In genomic region chr7:66047426-66047825, GRCh38 we compare ENCODE assay signal across 13 cellular contexts. TPM values are rescaled to one million over a fixed set of nuclear protein-coding genes. Genes with fewer than 3 reads are reported as not detected.
DNase-seq lines count a peak whose midpoint lies in the region; ATAC-seq and TF ChIP-seq lines count a peak whose summit lies in the region.
"Had no signal": no experiment of that assay in that cellular context is flagged by ENCODE, and none has a peak within 500 bp of the region (broad histone marks: within the 10 kb centered on the region; RNA-seq: fewer than 3 reads in every experiment).

No MANE protein-coding gene starts in this region.

- H2AFZ ChIP-seq in SK-N-SH (ENCODE audit: low read depth), result 0 out of 2 replicates have a peak overlapping the region, but pooled peaks have one; percentile 29

- CTCF ChIA-PET in SK-N-SH (lab: Yijun Ruan, JAX), result interaction anchor here (0.6 to 0.7 kb wide), 2 partner anchors 76 to 401 kb away, joined by 3 read pairs; no protein-coding TSS in a partner anchor
- CTCF ChIA-PET in naive thymus-derived CD4-positive, alpha-beta T cell (lab: Charles Lee), result no interaction called here

- peak; percentile 64 for ATAC-seq in esophagus mucosa
- no peak for ATAC-seq in GM21786 (IDR thresholded peaks at IDR 0.05; ENCODE audit: unreplicated experiment)
- no peak for ATAC-seq in left lobe of liver
- ATAC-seq in naive thymus-derived CD4-positive, alpha-beta T cell, result no peak

- peaks cover 8 to 16% of the 10 kb centered on the region in 2 experiments; a peak in 2 of 4 replicates for H3K4me1 ChIP-seq in SK-N-SH (ENCODE audit: control insufficient read depth in 1 of 2, insufficient read depth in 2 of 2, low read depth in 1 of 2, low read length in 1 of 2)
- H3K4me1 ChIP-seq in naive thymus-derived CD4-positive, alpha-beta T cell (ENCODE audit: control insufficient read depth in 2 of 2, insufficient read depth in 2 of 2, low read length in 2 of 2), result no peaks in the 10 kb centered on the region

- no peaks in the 10 kb centered on the region for H3K79me2 ChIP-seq in SK-N-SH (ENCODE audit: insufficient read depth)

- peak overlapping the region; percentile 14 for H3K4me2 ChIP-seq in SK-N-SH

- TF ChIP-seq EP300 in SK-N-SH (IDR thresholded peaks at IDR 0.05; ENCODE audit: borderline replicate concordance in 1 of 2, low read depth in 1 of 2, low read length in 1 of 2), result peak; percentile 7 to 93; a peak in 2 of 4 replicates

- TF ChIP-seq RAD21 in SK-N-SH (IDR thresholded peaks at IDR 0.05; ENCODE audit: low read length), result no peak

- H3K9me3 ChIP-seq in SK-N-SH, result no peaks in the 10 kb centered on the region
- no peaks in the 10 kb centered on the region for H3K9me3 ChIP-seq in naive thymus-derived CD4-positive, alpha-beta T cell (ENCODE audit: control insufficient read depth in 2 of 3, low read length in 3 of 3)

- peaks cover 0 to 21% (median 14%) of the 10 kb centered on the region in 5 donors for H3K27me3 Mint-ChIP-seq in naive thymus-derived CD4-positive, alpha-beta T cell

- peak overlapping the region in 1 of 9 donors; percentile 8 for H3K27ac Mint-ChIP-seq in naive thymus-derived CD4-positive, alpha-beta T cell

- intact Hi-C loops in naive thymus-derived CD4-positive, alpha-beta T cell (cut with micrococcal nuclease), result no loop called here

- H3K27ac ChIP-seq in SK-N-SH (ENCODE audit: low read depth in 2 of 2, low read length in 1 of 2), result peak overlapping the region in 1 of 2 experiments; percentile 60; a peak in 2 of 4 replicates
- H3K27ac ChIP-seq in naive thymus-derived CD4-positive, alpha-beta T cell (ENCODE audit: low read depth, low read length), result no peak overlapping the region

- no peak overlapping the region for H3K4me3 ChIP-seq in SK-N-SH (ENCODE audit: low read depth in 2 of 2, low read length in 1 of 2)
- H3K4me3 ChIP-seq in retinal pigment epithelial cell (ENCODE audit: low read length), result no peak overlapping the region
- no peak overlapping the region for H3K4me3 ChIP-seq in naive thymus-derived CD4-positive, alpha-beta T cell (ENCODE audit: low read length)

- no peaks in the 10 kb centered on the region for H3K36me3 ChIP-seq in SK-N-SH (replicated peaks in 1 of 2; ENCODE audit: control insufficient read depth in 1 of 2, insufficient read depth in 2 of 2, low read length in 1 of 2)
- no peaks in the 10 kb centered on the region for H3K36me3 ChIP-seq in naive thymus-derived CD4-positive, alpha-beta T cell (ENCODE audit: control insufficient read depth in 2 of 3, insufficient read depth in 3 of 3, low read length in 3 of 3)

- no peak overlapping the region for H3K4me3 Mint-ChIP-seq in naive thymus-derived CD4-positive, alpha-beta T cell
- H3K4me3 Mint-ChIP-seq: central memory CD8-positive, alpha-beta T cell had no signal

- H3F3A ChIP-seq in SK-N-SH (replicated peaks; ENCODE audit: insufficient read depth), result peaks cover 13% of the 10 kb centered on the region

- H4K20me1 ChIP-seq in SK-N-SH (ENCODE audit: insufficient read depth), result no peaks in the 10 kb centered on the region

- H3K4me1 Mint-ChIP-seq in naive thymus-derived CD4-positive, alpha-beta T cell, result peaks cover 0 to 8% (median 6%) of the 10 kb centered on the region in 7 donors
- H3K4me1 Mint-ChIP-seq: central memory CD8-positive, alpha-beta T cell had no signal

- no peak overlapping the region for H3K9ac ChIP-seq in SK-N-SH

- H3K27me3 ChIP-seq in SK-N-SH (ENCODE audit: insufficient read depth), result no peaks in the 10 kb centered on the region
- H3K27me3 ChIP-seq in naive thymus-derived CD4-positive, alpha-beta T cell (ENCODE audit: control insufficient read depth in 2 of 2, insufficient read depth in 2 of 2, low read length in 2 of 2), result no peaks in the 10 kb centered on the region

- DNase-seq in H4 (ENCODE audit: low spot score) (peak; percentile 78), SK-N-SH (no peak), retinal pigment epithelial cell (ENCODE audit: low read depth) (peak; percentile 73), left lobe of liver (ENCODE audit: low spot score) (no peak)
- no peak for DNase-seq in activated effector memory CD4-positive, alpha-beta T cell treated with Interleukin-2 at 50 U/mL for 16 hours
- DNase-seq in naive thymus-derived CD4-positive, alpha-beta T cell, result no peak
- DNase-seq: activated T-cell treated with anti-CD3 and anti-CD28 coated beads, Interleukin-2, amount 50 U/mL, for 48 hours; DND-41; hippocampal formation; NCI-H2171 had no signal

- POLR2A ChIA-PET in SK-N-SH (lab: Yijun Ruan, JAX), result no interaction called here
- POLR2A ChIA-PET in naive thymus-derived CD4-positive, alpha-beta T cell (lab: Charles Lee), result interaction anchor here (0.6 kb wide), 1 partner anchor 230 kb away, joined by 3 read pairs; no protein-coding TSS in a partner anchor

- no peaks in the 10 kb centered on the region for H3K36me3 Mint-ChIP-seq in naive thymus-derived CD4-positive, alpha-beta T cell

- 14% methylated on average over 8 of the region's 8 CpGs for WGBS in SK-N-SH (ENCODE audit: low lambda C conversion rate)

- TF ChIP-seq CTCF in SK-N-SH (IDR thresholded peaks at IDR 0.05) (no peak), retinal pigment epithelial cell (conservative IDR thresholded peaks at IDR 0.05; ENCODE audit: low read depth, low read length) (no peak)

- no peaks in the 10 kb centered on the region for H3K9me3 Mint-ChIP-seq in naive thymus-derived CD4-positive, alpha-beta T cell
- H3K9me3 Mint-ChIP-seq: central memory CD8-positive, alpha-beta T cell had no signal

- H3K9me2 ChIP-seq in SK-N-SH, result no peaks in the 10 kb centered on the region

TF ChIP-seq in SK-N-SH, 30 proteins besides CTCF, POLR2A, EP300 and RAD21 (continues in another document):
- TF ChIP-seq USF1 (IDR thresholded peaks at IDR 0.05; ENCODE audit: borderline replicate concordance, low read depth) (no peak), YY1 (IDR thresholded peaks at IDR 0.05; ENCODE audit: low read depth) (no peak), RFX5 (IDR thresholded peaks at IDR 0.05; ENCODE audit: low read length) (no peak), NFIC (IDR thresholded peaks at IDR 0.05; ENCODE audit: borderline replicate concordance) (peak; percentile 83), TAF1 (IDR thresholded peaks at IDR 0.05; ENCODE audit: borderline replicate concordance, low read depth, low read length) (no peak), JUND (IDR thresholded peaks at IDR 0.05) (peak; percentile 94), ELF1 (IDR thresholded peaks at IDR 0.05) (no peak), ZBTB33 (IDR thresholded peaks at IDR 0.05; ENCODE audit: borderline replicate concordance, low read depth) (peak; percentile 57; the same call in 1 of the 2 replicates), EZH2phosphoT487 (IDR thresholded peaks at IDR 0.05; ENCODE audit: borderline replicate concordance, low read depth) (no peak), RCOR1 (IDR thresholded peaks at IDR 0.05; ENCODE audit: low read length) (no peak), MXI1 (IDR thresholded peaks at IDR 0.05; ENCODE audit: low read depth, low read length) (no peak), TCF12 (IDR thresholded peaks at IDR 0.05) (peak; percentile 91), TEAD4 (IDR thresholded peaks at IDR 0.05; ENCODE audit: borderline replicate concordance, insufficient read depth) (peak; percentile 71; the same call in 1 of the 2 replicates), GATA2 (CRISPR knock-in tag; IDR thresholded peaks at IDR 0.05) (no peak), POLR2AphosphoS5 (IDR thresholded peaks at IDR 0.05; ENCODE audit: low read depth, low read length) (peak; percentile 63; the same call in 1 of the 2 replicates), CHD2 (IDR thresholded peaks at IDR 0.05; ENCODE audit: low read length, partially characterized antibody) (no peak)

RNA-seq across cellular contexts. Expression of gene ASL, which starts 28.2 kb away (rescaled TPM):
- 48.8 and 50.2 TPM in 2 replicates for total RNA-seq in H4 (2014; rRNA removed; shearing (Covaris generic))
- 138 and 141 TPM in 2 replicates for polyA plus RNA-seq in SK-N-SH (2012; rRNA removed)
- 54.1 and 76.3 TPM in 2 replicates for polyA plus RNA-seq in SK-N-SH (2012; cell fraction: cytosol; rRNA removed)
- 426 and 428 TPM in 2 replicates for polyA plus RNA-seq in SK-N-SH (2012; cell fraction: nucleus; rRNA removed)
- total RNA-seq in esophagus mucosa (29.7 TPM), left lobe of liver (386 TPM)
- 10 to 100 TPM; 11.3 to 29.7 (median 12.8) TPM for total RNA-seq in naive thymus-derived CD4-positive, alpha-beta T cell
- polyA plus RNA-seq in naive thymus-derived CD4-positive, alpha-beta T cell, result 1 to 10 TPM; 4.9 to 6.7 TPM

Comparison
In these comparisons a context has a peak if more than half of its experiments do, and no peak if none do; other contexts are left out.
1. DNase-seq: peak in H4 (single experiment) and retinal pigment epithelial cell (single experiment); none in SK-N-SH (single experiment), activated effector memory CD4-positive, alpha-beta T cell treated with Interleukin-2 at 50 U/mL for 16 hours (single experiment), left lobe of liver (single experiment) and naive thymus-derived CD4-positive, alpha-beta T cell (0 of 9).